ENCODE assay signal across 8 cellular contexts in genomic region chr18:34977787-34978532, GRCh38.
DNase-seq lines count a peak whose midpoint lies in the region; ATAC-seq, FAIRE-seq and TF ChIP-seq lines count a peak whose summit lies in the region.

No MANE protein-coding gene starts in this region.

- TF ChIP-seq CTCF in K562 (IDR thresholded peaks at IDR 0.05 in 2 of 3, conservative IDR thresholded peaks at IDR 0.05 in 1 of 3; ENCODE audit: insufficient read depth in 2 of 3, low read depth in 1 of 3, low read length in 3 of 3) = no peak

- H3K9me3 ChIP-seq in K562 (replicated peaks; ENCODE audit: control insufficient read depth, insufficient read depth, low read depth, low read length) (no peaks in the 10 kb centered on the region), iPS-18c (ENCODE audit: control insufficient read depth, insufficient read depth, low read length) (no peaks in the 10 kb centered on the region), skeletal muscle tissue (ENCODE audit: control insufficient read depth in 3 of 3, low read length in 3 of 3) (no peaks in the 10 kb centered on the region)

- H4K20me1 ChIP-seq in K562 (replicated peaks; ENCODE audit: control insufficient read depth, insufficient read depth, low read length) = no peaks in the 10 kb centered on the region

- peak overlapping the region; percentile 47 to 86 for H3K9ac ChIP-seq in K562 (ENCODE audit: insufficient read depth in 1 of 2, low read depth in 2 of 2, low read length in 2 of 2)
- peak overlapping the region; percentile 96 to 99 (median 99) for H3K9ac ChIP-seq in skeletal muscle tissue (ENCODE audit: low read depth in 1 of 3, low read length in 3 of 3)

- H2AFZ ChIP-seq in K562 (ENCODE audit: low read depth, low read length) = peak overlapping the region; percentile 86

- peak; percentile 67 for ATAC-seq in K562

- H3K4me3 ChIP-seq in K562 (peak overlapping the region; percentile 47), iPS-18c (ENCODE audit: insufficient read depth, low read depth, low read length) (peak overlapping the region; percentile 71), skeletal muscle tissue (ENCODE audit: low read length in 3 of 3) (peak overlapping the region; percentile 90 to 95 (median 94))

- H3K79me2 ChIP-seq in K562 (ENCODE audit: control insufficient read depth, insufficient read depth, low read length) = no peaks in the 10 kb centered on the region

- H3K9me3 Mint-ChIP-seq in T-helper 2 cell treated with Interferon-gamma antibody and Interleukin-4, amounts not matched to agents 5 μg/mL and 100 μg/mL, for 36 hours = no peaks in the 10 kb centered on the region

- no peaks in the 10 kb centered on the region for H3K36me3 Mint-ChIP-seq in T-helper 2 cell treated with Interferon-gamma antibody and Interleukin-4, amounts not matched to agents 5 μg/mL and 100 μg/mL, for 36 hours (ENCODE audit: low read depth)

- POLR2A ChIA-PET in K562 (lab: Yijun Ruan, JAX) = no interaction called here

- TF ChIP-seq POLR2A in K562 (conservative IDR thresholded peaks at IDR 0.05) = no peak

- FAIRE-seq in GM19239 (lab: Jason Lieb, UNC) = peak; percentile 70
- no peak for FAIRE-seq in K562 (lab: Jason Lieb, UNC)

- TF ChIP-seq EP300 in K562 (IDR thresholded peaks at IDR 0.05; ENCODE audit: low read length) = no peak

- H3K4me2 ChIP-seq in K562 (ENCODE audit: insufficient read depth, low read length) = peak overlapping the region; percentile 88

- no peak for TF ChIP-seq RAD21 in K562 (CRISPR knock-in tag; conservative IDR thresholded peaks at IDR 0.05 in 1 of 2, IDR thresholded peaks at IDR 0.05 in 1 of 2)

- peak overlapping the region; percentile 43 for H3K27ac Mint-ChIP-seq in T-helper 2 cell treated with Interferon-gamma antibody and Interleukin-4, amounts not matched to agents 5 μg/mL and 100 μg/mL, for 36 hours

- BruUV-seq in K562 (replicated peaks; lab: Mats Ljungman, UMichigan) = no TSS peak

- H3K27me3 Mint-ChIP-seq in T-helper 2 cell treated with Interferon-gamma antibody and Interleukin-4, amounts not matched to agents 5 μg/mL and 100 μg/mL, for 36 hours (ENCODE audit: low read depth) = peaks cover 40% of the 10 kb centered on the region

- H3K36me3 ChIP-seq in K562 (ENCODE audit: control insufficient read depth, insufficient read depth, low read length) = no peaks in the 10 kb centered on the region
- no peaks in the 10 kb centered on the region for H3K36me3 ChIP-seq in skeletal muscle tissue (ENCODE audit: control insufficient read depth in 3 of 3, insufficient read depth in 3 of 3, low read length in 3 of 3)

- DNase-seq in AG08396 (ENCODE audit: low spot score) = peak; percentile 20
- DNase-seq in GM19239 (ENCODE audit: insufficient read length, low spot score) = no peak
- DNase-seq in HuH-7 (ENCODE audit: low spot score) = peak; percentile 30
- DNase-seq in T-helper 2 cell treated with Interferon-gamma antibody and Interleukin-4, amounts not matched to agents 5 μg/mL and 100 μg/mL, for 36 hours (ENCODE audit: low spot score) = peak; percentile 56
- DNase-seq in K562 (ENCODE audit: extremely low read depth in 1 of 4, low spot score in 3 of 4) = peak in 3 of 4 experiments; percentile 18 to 75 (median 34)
- no peak for DNase-seq in HPDE6-E6E7 (ENCODE audit: extremely low spot score)

- CTCF ChIA-PET in K562 (lab: Yijun Ruan, JAX; ENCODE audit: low intra/inter-chr PET ratio) = no interaction called here

- peak overlapping the region; percentile 83 for H3K4me3 Mint-ChIP-seq in T-helper 2 cell treated with Interferon-gamma antibody and Interleukin-4, amounts not matched to agents 5 μg/mL and 100 μg/mL, for 36 hours

- H3K9me1 ChIP-seq in K562 (ENCODE audit: control insufficient read depth, insufficient read depth, low read length) = no peaks in the 10 kb centered on the region

- H3K4me1 ChIP-seq in K562 (replicated peaks in 1 of 2; ENCODE audit: control insufficient read depth in 2 of 2, insufficient read depth in 2 of 2, low read length in 2 of 2) (peaks cover 19 to 27% of the 10 kb centered on the region in 2 experiments), skeletal muscle tissue (ENCODE audit: control insufficient read depth in 3 of 3, insufficient read depth in 3 of 3, low read length in 3 of 3) (peaks cover 14 to 34% (median 21%) of the 10 kb centered on the region in 3 donors)

- intact Hi-C loops in K562 (cut with micrococcal nuclease) = no loop called here

- WGBS in K562 (ENCODE audit: insufficient coverage, low coverage, missing lambda C conversion rate) = 1% methylated on average over 38 of the region's 39 CpGs

- peaks cover 10 to 24% of the 10 kb centered on the region in 2 experiments; a peak in 2 of 5 replicates for H3K27me3 ChIP-seq in K562 (ENCODE audit: control insufficient read depth in 2 of 2, insufficient read depth in 2 of 2, low read length in 2 of 2)
- no peaks in the 10 kb centered on the region for H3K27me3 ChIP-seq in skeletal muscle tissue (ENCODE audit: control insufficient read depth in 3 of 3, insufficient read depth in 3 of 3, low read length in 3 of 3)

- in situ Hi-C loops in K562 (cut with MboI) = no loop called here

- H3K4me1 Mint-ChIP-seq in T-helper 2 cell treated with Interferon-gamma antibody and Interleukin-4, amounts not matched to agents 5 μg/mL and 100 μg/mL, for 36 hours (ENCODE audit: low read depth) = peaks cover 22% of the 10 kb centered on the region

- H3K27ac ChIP-seq in K562 (ENCODE audit: extremely low read depth, low read depth, low read length) = no peak overlapping the region; the same call in 2 of the 3 replicates
- H3K27ac ChIP-seq in skeletal muscle tissue (ENCODE audit: low read depth, low read length) = peak overlapping the region; percentile 92

TF ChIP-seq in K562, 482 proteins besides CTCF, POLR2A, EP300 and RAD21:
- peak; percentile 69; the same call in 1 of the 2 replicates for TF ChIP-seq TFAP4 (CRISPR knock-in tag; IDR thresholded peaks at IDR 0.05; ENCODE audit: borderline replicate concordance)
- TF ChIP-seq SAP30 (IDR thresholded peaks at IDR 0.05; ENCODE audit: borderline replicate concordance, insufficient read depth, low read depth, low read length, poor library complexity, severe bottlenecking) = no peak
- 0 out of 2 replicates have a peak, but pooled peaks have one; percentile 27 for TF ChIP-seq CXXC5 (CRISPR knock-in tag; IDR thresholded peaks at IDR 0.05)
- TF ChIP-seq ELF1 (tag; IDR thresholded peaks at IDR 0.05) = 0 out of 2 replicates have a peak, but pooled peaks have one; percentile 28
- TF ChIP-seq NR2C2 (CRISPR knock-in tag; IDR thresholded peaks at IDR 0.05) = no peak
- peak; percentile 23; the same call in 1 of the 2 replicates for TF ChIP-seq NR2C2 (tag; IDR thresholded peaks at IDR 0.05)
- TF ChIP-seq UBTF (IDR thresholded peaks at IDR 0.05; ENCODE audit: borderline replicate concordance in 1 of 2, low read depth in 2 of 2, low read length in 2 of 2) = 0 out of 4 replicates have a peak, but pooled peaks have one; percentile 26 to 29
- peak; percentile 33 for TF ChIP-seq CHD1 (IDR thresholded peaks at IDR 0.05; ENCODE audit: low read length)
- TF ChIP-seq NRF1 (conservative IDR thresholded peaks at IDR 0.05 in 1 of 2, IDR thresholded peaks at IDR 0.05 in 1 of 2) = peak in 1 of 2 experiments; percentile 32; a peak in 1 of 4 replicates
- TF ChIP-seq PHF8 (IDR thresholded peaks at IDR 0.05; ENCODE audit: borderline replicate concordance, low read length) = peak; percentile 15; the same call in 1 of the 2 replicates
- TF ChIP-seq IRF2 (CRISPR knock-in tag; IDR thresholded peaks at IDR 0.05) = no peak

Comparison
In these comparisons a context has a peak if more than half of its experiments do, and no peak if none do; other contexts are left out.
1. DNase-seq: peak in AG08396 (single experiment), HuH-7 (single experiment), T-helper 2 cell treated with Interferon-gamma antibody and Interleukin-4, amounts not matched to agents 5 μg/mL and 100 μg/mL, for 36 hours (single experiment) and K562 (3 of 4); none in GM19239 (single experiment) and HPDE6-E6E7 (single experiment).
2. Peak in every context shown above with its lines, with median percentiles within 50 percentile points of each other: H3K4me3 ChIP-seq.